Comparison of ENCODE assay signal across 8 cellular contexts in genomic region chr1:3611170-3612019, GRCh38. TPM values are rescaled to one million over a fixed set of nuclear protein-coding genes. Genes with fewer than 3 reads are reported as not detected.
DNase-seq lines count a peak whose midpoint lies in the region; ATAC-seq, FAIRE-seq and TF ChIP-seq lines count a peak whose summit lies in the region.

A gene with protein sequence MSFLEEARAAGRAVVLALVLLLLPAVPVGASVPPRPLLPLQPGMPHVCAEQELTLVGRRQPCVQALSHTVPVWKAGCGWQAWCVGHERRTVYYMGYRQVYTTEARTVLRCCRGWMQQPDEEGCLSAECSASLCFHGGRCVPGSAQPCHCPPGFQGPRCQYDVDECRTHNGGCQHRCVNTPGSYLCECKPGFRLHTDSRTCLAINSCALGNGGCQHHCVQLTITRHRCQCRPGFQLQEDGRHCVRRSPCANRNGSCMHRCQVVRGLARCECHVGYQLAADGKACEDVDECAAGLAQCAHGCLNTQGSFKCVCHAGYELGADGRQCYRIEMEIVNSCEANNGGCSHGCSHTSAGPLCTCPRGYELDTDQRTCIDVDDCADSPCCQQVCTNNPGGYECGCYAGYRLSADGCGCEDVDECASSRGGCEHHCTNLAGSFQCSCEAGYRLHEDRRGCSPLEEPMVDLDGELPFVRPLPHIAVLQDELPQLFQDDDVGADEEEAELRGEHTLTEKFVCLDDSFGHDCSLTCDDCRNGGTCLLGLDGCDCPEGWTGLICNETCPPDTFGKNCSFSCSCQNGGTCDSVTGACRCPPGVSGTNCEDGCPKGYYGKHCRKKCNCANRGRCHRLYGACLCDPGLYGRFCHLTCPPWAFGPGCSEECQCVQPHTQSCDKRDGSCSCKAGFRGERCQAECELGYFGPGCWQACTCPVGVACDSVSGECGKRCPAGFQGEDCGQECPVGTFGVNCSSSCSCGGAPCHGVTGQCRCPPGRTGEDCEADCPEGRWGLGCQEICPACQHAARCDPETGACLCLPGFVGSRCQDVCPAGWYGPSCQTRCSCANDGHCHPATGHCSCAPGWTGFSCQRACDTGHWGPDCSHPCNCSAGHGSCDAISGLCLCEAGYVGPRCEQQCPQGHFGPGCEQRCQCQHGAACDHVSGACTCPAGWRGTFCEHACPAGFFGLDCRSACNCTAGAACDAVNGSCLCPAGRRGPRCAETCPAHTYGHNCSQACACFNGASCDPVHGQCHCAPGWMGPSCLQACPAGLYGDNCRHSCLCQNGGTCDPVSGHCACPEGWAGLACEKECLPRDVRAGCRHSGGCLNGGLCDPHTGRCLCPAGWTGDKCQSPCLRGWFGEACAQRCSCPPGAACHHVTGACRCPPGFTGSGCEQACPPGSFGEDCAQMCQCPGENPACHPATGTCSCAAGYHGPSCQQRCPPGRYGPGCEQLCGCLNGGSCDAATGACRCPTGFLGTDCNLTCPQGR (N-terminal part only) (minus strand): TSS chr1:3611508. CDS start chr1:3611268, 240 bp downstream.

- H3K9me3 ChIP-seq in endothelial cell of umbilical vein (replicated peaks; ENCODE audit: control insufficient read depth, insufficient read depth, low read length) (no peaks in the 10 kb centered on the region), stomach (no peaks in the 10 kb centered on the region)

- H4K20me1 ChIP-seq in endothelial cell of umbilical vein (replicated peaks; ENCODE audit: control insufficient read depth, extremely low read depth, insufficient read depth, low read length): no peaks in the 10 kb centered on the region

- FAIRE-seq in endothelial cell of umbilical vein (lab: Jason Lieb, UNC): peak; percentile 85

- POLR2A ChIA-PET in endothelial cell of umbilical vein (lab: Charles Lee): interaction anchor here (1.4 kb wide), 1 partner anchor 20 kb away, joined by 3 read pairs; no protein-coding TSS in a partner anchor

- H3K4me3 Mint-ChIP-seq in neural crest cell: peak within 1 kb of the TSS; percentile 94

- no peaks in the 10 kb centered on the region for H3K36me3 ChIP-seq in endothelial cell of umbilical vein (ENCODE audit: control insufficient read depth in 2 of 2, extremely low read depth in 1 of 2, insufficient read depth in 2 of 2, low read length in 2 of 2)
- no peaks in the 10 kb centered on the region for H3K36me3 ChIP-seq in stomach

- H3K4me3 ChIP-seq in endothelial cell of umbilical vein (replicated peaks in 1 of 3; ENCODE audit: insufficient read depth in 1 of 3, low read depth in 1 of 3, low read length in 3 of 3) (peak within 1 kb of the TSS; percentile 22 to 67 (median 54)), stomach (peak within 1 kb of the TSS; percentile 41 to 58 (median 50))

- WGBS in stomach, 5 donors: 0 to 2% (median 1%) methylated on average over 5 to 86 of the region's 87 CpGs

- no peaks in the 10 kb centered on the region for H3K9me1 ChIP-seq in endothelial cell of umbilical vein (replicated peaks; ENCODE audit: control insufficient read depth, extremely low read depth, insufficient read depth, low read length)

- CTCF ChIA-PET in endothelial cell of umbilical vein (lab: Charles Lee): interaction anchor here (0.7 to 3.8 kb wide), 4 partner anchors 7 to 47 kb away, joined by 3 to 24 read pairs (median 6); no protein-coding TSS in a partner anchor

- intact Hi-C loops in endothelial cell of umbilical vein (cut with micrococcal nuclease): loop anchor here (1.0 to 2.0 kb wide), 2 partner anchors 21 to 71 kb away; no protein-coding TSS in a partner anchor
- intact Hi-C loops in stomach (cut with DNase I; ENCODE audit: low total_unique reads): no loop called here

- H3K36me3 Mint-ChIP-seq in neural crest cell (ENCODE audit: low read depth): no peaks in the 10 kb centered on the region

- H3K27me3 Mint-ChIP-seq in neural crest cell (ENCODE audit: low read depth): peaks cover 37% of the 10 kb centered on the region

- TF ChIP-seq CTCF in endothelial cell of umbilical vein (IDR thresholded peaks at IDR 0.05; ENCODE audit: extremely low read depth in 1 of 2, insufficient read depth in 1 of 2, low read depth in 1 of 2, low read length in 2 of 2) (no peak), neural crest cell (conservative IDR thresholded peaks at IDR 0.05) (no peak), stomach (IDR thresholded peaks at IDR 0.05) (no peak)

- dilution Hi-C loops in endothelial cell of umbilical vein (cut with MboI; ENCODE audit: extremely low pct_ligation_motif_present, low sequenced_read_pairs): no loop called here

- TF ChIP-seq POLR2A in endothelial cell of umbilical vein (IDR thresholded peaks at IDR 0.05; ENCODE audit: low read depth, low read length) (no peak), stomach (IDR thresholded peaks at IDR 0.05) (no peak)

- DNase-seq in COR-L47 (lab: John Stamatoyannopoulos, UW) (peak; percentile 43), NCI-H1694 (lab: John Stamatoyannopoulos, UW) (peak; percentile 56), endothelial cell of umbilical vein (ENCODE audit: low read depth, low spot score) (peak; percentile 81), neural crest cell (ENCODE audit: low read depth, low spot score) (peak; percentile 94), stomach (peak; percentile 73), occipital lobe (lab: John Stamatoyannopoulos, UW) (no peak)
- peak in 2 of 3 experiments; percentile 23 to 24 for DNase-seq in activated CD8-positive, alpha-beta memory T cell treated with anti-CD3 and anti-CD28 coated beads for 48 hours (ENCODE audit: low read depth in 2 of 3, low spot score in 2 of 3)

- H3K4me2 ChIP-seq in endothelial cell of umbilical vein (ENCODE audit: insufficient read depth, low read length): peak within 1 kb of the TSS; percentile 73

- TF ChIP-seq EP300 in stomach (IDR thresholded peaks at IDR 0.05): no peak

- ATAC-seq in GM21447 (IDR thresholded peaks at IDR 0.05; ENCODE audit: unreplicated experiment): no peak

- no peak within 1 kb of the TSS for H3K27ac Mint-ChIP-seq in neural crest cell (ENCODE audit: unreplicated experiment)

- H3K9ac ChIP-seq in endothelial cell of umbilical vein (replicated peaks; ENCODE audit: extremely low read depth, insufficient read depth, low read length): no peak within 1 kb of the TSS

- H3K79me2 ChIP-seq in endothelial cell of umbilical vein (ENCODE audit: control insufficient read depth, insufficient read depth, low read length): no peaks in the 10 kb centered on the region

- peaks cover 36% of the 10 kb centered on the region for H3K4me1 Mint-ChIP-seq in neural crest cell

- H3K9me3 Mint-ChIP-seq in neural crest cell: no peaks in the 10 kb centered on the region

- BruUV-seq in endothelial cell of umbilical vein (replicated peaks; lab: Mats Ljungman, UMichigan): no TSS peak

- H3K4me1 ChIP-seq in endothelial cell of umbilical vein (ENCODE audit: control insufficient read depth, extremely low read depth, insufficient read depth, low read length) (peaks cover 39% of the 10 kb centered on the region), stomach (peaks cover 21 to 27% (median 24%) of the 10 kb centered on the region in 4 donors)

- H3K27me3 ChIP-seq in endothelial cell of umbilical vein (ENCODE audit: control insufficient read depth in 2 of 2, insufficient read depth in 2 of 2, low read length in 2 of 2): no peaks in the 10 kb centered on the region
- H3K27me3 ChIP-seq in stomach: peaks cover 3 to 67% (median 41%) of the 10 kb centered on the region in 3 donors

- no peak within 1 kb of the TSS for H3K27ac ChIP-seq in endothelial cell of umbilical vein (ENCODE audit: insufficient read depth, low read depth, low read length)
- H3K27ac ChIP-seq in stomach: no peak within 1 kb of the TSS

- peak within 1 kb of the TSS; percentile 92 for H2AFZ ChIP-seq in endothelial cell of umbilical vein (ENCODE audit: low read depth, low read length)

TF ChIP-seq in endothelial cell of umbilical vein, 7 proteins besides CTCF, POLR2A, EP300 and RAD21:
- TF ChIP-seq JUN (IDR thresholded peaks at IDR 0.05; ENCODE audit: borderline replicate concordance, insufficient read depth, insufficient read length, low read depth) (no peak), POLR2AphosphoS5 (IDR thresholded peaks at IDR 0.05; ENCODE audit: insufficient read depth, low read depth, low read length) (peak; percentile 12)

RNA-seq across cellular contexts. Expression of the gene that starts here (rescaled TPM):
- total RNA-seq in endothelial cell of umbilical vein (47.4 and 63.7 TPM in 2 replicates), neural crest cell (36.7 and 38.8 TPM in 2 replicates), stomach (10 to 100 TPM; 14.3 to 57.2 (median 41.1) TPM), occipital lobe (6.4 TPM)
- polyA plus RNA-seq in endothelial cell of umbilical vein (22.5 and 31.7 TPM in 2 replicates), stomach (10 to 100 TPM in 2 of 3 donors, 1 to 10 TPM in 1; 2.6 to 18.6 (median 11.3) TPM)
- polyA plus RNA-seq in endothelial cell of umbilical vein (2011; cell fraction: cytosol; rRNA removed): 6.7 and 12.0 TPM in 2 replicates
- 66.7 and 89.2 TPM in 2 replicates for polyA plus RNA-seq in endothelial cell of umbilical vein (2011; cell fraction: nucleus; rRNA removed)
- 16.0 and 34.6 TPM in 2 replicates for polyA plus RNA-seq in endothelial cell of umbilical vein (2012)
- polyA minus RNA-seq in endothelial cell of umbilical vein: 19.6 and 21.3 TPM in 2 replicates
- polyA minus RNA-seq in endothelial cell of umbilical vein (2011; cell fraction: cytosol; rRNA and poly(A)+ RNA removed): 5.4 TPM
- 14.7 and 42.2 TPM in 2 replicates for polyA minus RNA-seq in endothelial cell of umbilical vein (2011; cell fraction: nucleus; rRNA and poly(A)+ RNA removed)
